ENCODE assay signal across 20 cellular contexts in the genomic region with DNA sequence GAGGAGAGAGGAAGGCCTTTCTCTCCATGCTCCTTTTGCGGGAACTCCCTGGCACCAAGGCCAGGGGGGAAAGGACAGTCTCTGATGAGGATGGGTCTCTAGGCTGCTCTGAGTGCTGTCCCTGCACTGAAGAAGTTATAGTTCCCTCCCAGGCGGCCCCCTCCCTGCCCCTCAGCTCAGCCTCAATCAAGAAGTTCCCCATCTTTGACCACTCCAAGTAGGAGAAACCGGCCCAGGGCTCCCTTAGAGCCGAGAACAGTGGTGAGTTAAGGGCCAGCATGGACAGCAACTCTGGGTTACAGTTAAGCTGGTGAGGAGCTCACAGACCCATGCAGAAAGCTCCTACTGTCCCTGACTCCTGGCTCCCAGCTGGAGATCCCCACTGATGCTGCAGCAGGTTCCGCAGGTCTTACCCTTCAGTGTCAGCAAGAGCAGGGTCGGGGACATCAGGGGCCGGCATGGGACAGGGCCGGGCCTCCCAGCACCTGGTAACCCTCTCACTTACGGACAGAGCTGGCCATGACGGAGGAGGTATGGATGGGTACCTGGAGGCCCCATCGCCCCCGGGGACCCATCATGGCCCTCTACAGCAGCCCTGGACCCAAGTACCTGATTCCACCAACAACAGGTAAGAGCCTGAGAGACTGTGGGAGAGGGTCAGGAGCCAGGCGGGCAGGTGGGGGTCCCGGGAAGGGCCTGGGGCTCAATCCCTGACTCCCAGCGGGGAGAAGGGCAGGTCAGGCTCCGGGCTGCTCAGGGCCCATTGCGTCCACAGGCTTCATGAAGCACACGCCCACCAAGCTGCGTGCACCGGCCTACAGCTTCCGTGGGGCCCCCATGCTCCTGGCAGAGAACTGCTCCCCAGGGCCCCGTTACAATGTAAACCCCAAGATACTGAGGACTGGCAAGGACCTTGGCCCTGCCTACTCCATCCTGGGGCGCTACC. TPM values are rescaled to one million over a fixed set of nuclear protein-coding genes. Genes with fewer than 3 reads are reported as not detected.
DNase-seq lines count a peak whose midpoint lies in the region; ATAC-seq and TF ChIP-seq lines count a peak whose summit lies in the region.
"Had no signal": no experiment of that assay in that cellular context is flagged by ENCODE, and none has a peak within 500 bp of the region (broad histone marks: within the 10 kb centered on the region; RNA-seq: fewer than 3 reads in every experiment).

No MANE protein-coding gene starts in this region.

- intact Hi-C loops in Caco-2 (cut with micrococcal nuclease; ENCODE audit: unreplicated experiment), result no loop called here

- peak overlapping the region; percentile 57 for H3K18ac ChIP-seq in neuronal stem cell (ENCODE audit: low read length)

- H2AFZ ChIP-seq in neuronal stem cell (ENCODE audit: low read length), result no peak overlapping the region

- DNase-seq in T-helper 2 cell treated with Interferon-gamma antibody and Interleukin-4, amounts not matched to agents 5 μg/mL and 100 μg/mL, for 36 hours (ENCODE audit: low spot score), result peak; percentile 3
- DNase-seq in T-helper 2 cell (no peak), Caco-2 (peak; percentile 1 to 32), coronary artery (ENCODE audit: low spot score) (peak; percentile 66), neuronal stem cell (ENCODE audit: low spot score) (no peak), middle frontal gyrus (ENCODE audit: extremely low spot score, low spot score) (no peak)
- DNase-seq: DMS 273 treated with DMSO at 0.1 percent for 48 hours; midbrain; NCI-H187; NCI-H446 treated with DMSO at 0.1 percent for 48 hours; stimulated activated CD4-positive, alpha-beta T cell treated with anti-CD3 and anti-CD28 coated beads, Interleukin-4, amount 100 ng/mL, for 4 hours; thyroid gland had no signal

- no peak overlapping the region for H3K14ac ChIP-seq in neuronal stem cell (ENCODE audit: low read length)

- WGBS in neuronal stem cell (ENCODE audit: extremely low coverage in 2 of 2, insufficient read length in 2 of 2, insufficient replicate concordance in 1 of 2), 2 donors, result no CpG with 5 or more reads among the region's 23 CpGs

- no peak for TF ChIP-seq CTCF in Caco-2 (IDR thresholded peaks at IDR 0.05; ENCODE audit: insufficient read depth in 1 of 2, low read depth in 1 of 2, low read length in 1 of 2, severe bottlenecking in 1 of 2, unreplicated experiment in 1 of 2)
- no peak for TF ChIP-seq CTCF in coronary artery (IDR thresholded peaks at IDR 0.05)

- no peak overlapping the region for H4K91ac ChIP-seq in neuronal stem cell (ENCODE audit: low read depth, low read length, poor library complexity)

- H3K27ac Mint-ChIP-seq in T-helper 2 cell treated with Interferon-gamma antibody and Interleukin-4, amounts not matched to agents 5 μg/mL and 100 μg/mL, for 36 hours, result no peak overlapping the region
- no peak overlapping the region for H3K27ac Mint-ChIP-seq in Caco-2 (ENCODE audit: unreplicated experiment)
- H3K27ac Mint-ChIP-seq: dendritic cell treated with granulocyte-macrophage colony-stimulating factor and Interleukin-4, amounts not matched to agents 40 ng/mL and 50 ng/mL, for 4 days had no signal

- H2BK15ac ChIP-seq in neuronal stem cell (ENCODE audit: low read length), result no peak overlapping the region

- no peak overlapping the region for H2BK120ac ChIP-seq in neuronal stem cell (ENCODE audit: low read depth, low read length)

- H2BK5ac ChIP-seq in neuronal stem cell (ENCODE audit: low read length), result peak overlapping the region; percentile 66

- POLR2A ChIA-PET in Caco-2 (lab: Charles Lee), result no interaction called here

- BruUV-seq in Caco-2 (replicated peaks; lab: Mats Ljungman, UMichigan), result no TSS peak

- H3K27ac ChIP-seq in coronary artery (no peak overlapping the region), neuronal stem cell (replicated peaks; ENCODE audit: low read length) (no peak overlapping the region)
- H3K27ac ChIP-seq: 22Rv1; BLaER1 treated with 17β-estradiol and CSF1 and Interleukin-3, amounts not matched to agents 10 nM and 100 nM; esophagus muscularis mucosa; thyroid gland had no signal

- no peaks in the 10 kb centered on the region for H3K79me1 ChIP-seq in neuronal stem cell (ENCODE audit: low read depth, low read length)

- peaks cover 2% of the 10 kb centered on the region for H3K27me3 Mint-ChIP-seq in T-helper 2 cell treated with Interferon-gamma antibody and Interleukin-4, amounts not matched to agents 5 μg/mL and 100 μg/mL, for 36 hours (ENCODE audit: low read depth)
- no peaks in the 10 kb centered on the region for H3K27me3 Mint-ChIP-seq in Caco-2 (ENCODE audit: insufficient read depth, unreplicated experiment)

- no peaks in the 10 kb centered on the region for H3K9me3 Mint-ChIP-seq in T-helper 2 cell treated with Interferon-gamma antibody and Interleukin-4, amounts not matched to agents 5 μg/mL and 100 μg/mL, for 36 hours
- no peaks in the 10 kb centered on the region for H3K9me3 Mint-ChIP-seq in Caco-2 (ENCODE audit: unreplicated experiment)
- H3K9me3 Mint-ChIP-seq: dendritic cell treated with granulocyte-macrophage colony-stimulating factor and Interleukin-4, amounts not matched to agents 40 ng/mL and 50 ng/mL, for 4 days had no signal

- H3K36me3 Mint-ChIP-seq in T-helper 2 cell treated with Interferon-gamma antibody and Interleukin-4, amounts not matched to agents 5 μg/mL and 100 μg/mL, for 36 hours (ENCODE audit: low read depth), result no peaks in the 10 kb centered on the region
- H3K36me3 Mint-ChIP-seq in Caco-2 (ENCODE audit: insufficient read depth, unreplicated experiment), result peaks cover 14% of the 10 kb centered on the region

- H3K4me1 Mint-ChIP-seq in T-helper 2 cell treated with Interferon-gamma antibody and Interleukin-4, amounts not matched to agents 5 μg/mL and 100 μg/mL, for 36 hours (ENCODE audit: low read depth), result peaks cover 12% of the 10 kb centered on the region
- no peaks in the 10 kb centered on the region for H3K4me1 Mint-ChIP-seq in Caco-2 (ENCODE audit: low read depth, unreplicated experiment)

- H3K4me3 ChIP-seq in Caco-2 (ENCODE audit: low read depth, low read length) (no peak overlapping the region), coronary artery (no peak overlapping the region), neuronal stem cell (ENCODE audit: low read length in 2 of 2) (peak overlapping the region in 1 of 2 donors; percentile 14)
- H3K4me3 ChIP-seq: BLaER1 treated with 17β-estradiol and CSF1 and Interleukin-3, amounts not matched to agents 10 nM and 100 nM; esophagus muscularis mucosa; thyroid gland had no signal

- H3K9ac ChIP-seq in neuronal stem cell (ENCODE audit: low read depth, low read length, poor library complexity), result no peak overlapping the region
- H3K9ac ChIP-seq: BLaER1 treated with 17β-estradiol and CSF1 and Interleukin-3, amounts not matched to agents 10 nM and 100 nM had no signal

- H3K4ac ChIP-seq in neuronal stem cell (ENCODE audit: low read length), result no peak overlapping the region

- H2BK12ac ChIP-seq in neuronal stem cell (ENCODE audit: low read length), result no peak overlapping the region

- H3K9me3 ChIP-seq in Caco-2, result no peaks in the 10 kb centered on the region
- H3K9me3 ChIP-seq in neuronal stem cell (replicated peaks in 1 of 2; ENCODE audit: control insufficient read depth in 2 of 2, insufficient read depth in 1 of 2, low read depth in 1 of 2, low read length in 2 of 2), result no peaks in the 10 kb centered on the region
- H3K9me3 ChIP-seq: BLaER1 treated with 17β-estradiol and CSF1 and Interleukin-3, amounts not matched to agents 10 nM and 100 nM; esophagus muscularis mucosa; thyroid gland had no signal

- H3K36me3 ChIP-seq in Caco-2 (ENCODE audit: control insufficient read depth, insufficient read depth, low read length) (no peaks in the 10 kb centered on the region; the same call in none of the 2 replicates), neuronal stem cell (replicated peaks in 1 of 2; ENCODE audit: control insufficient read depth in 2 of 2, insufficient read depth in 2 of 2, low read length in 2 of 2) (peaks cover 5 to 10% of the 10 kb centered on the region in 2 donors)
- H3K36me3 ChIP-seq: thyroid gland had no signal

- peak overlapping the region; percentile 89 for H3K23ac ChIP-seq in neuronal stem cell (ENCODE audit: low read depth, low read length, poor library complexity)

- no peak overlapping the region for H3K4me2 ChIP-seq in neuronal stem cell (ENCODE audit: insufficient read depth, low read length, poor library complexity, severe bottlenecking)
- H3K4me2 ChIP-seq: BLaER1 treated with 17β-estradiol and CSF1 and Interleukin-3, amounts not matched to agents 10 nM and 100 nM had no signal

- H2AK5ac ChIP-seq in neuronal stem cell (ENCODE audit: low read depth, low read length), result no peak overlapping the region

- no peak overlapping the region for H3K4me3 Mint-ChIP-seq in T-helper 2 cell treated with Interferon-gamma antibody and Interleukin-4, amounts not matched to agents 5 μg/mL and 100 μg/mL, for 36 hours
- no peak overlapping the region for H3K4me3 Mint-ChIP-seq in Caco-2 (ENCODE audit: unreplicated experiment)
- H3K4me3 Mint-ChIP-seq: dendritic cell treated with granulocyte-macrophage colony-stimulating factor and Interleukin-4, amounts not matched to agents 40 ng/mL and 50 ng/mL, for 4 days had no signal

- ATAC-seq in GM21381 (IDR thresholded peaks at IDR 0.05; ENCODE audit: unreplicated experiment), result no peak
- no peak for ATAC-seq in GM19395 (IDR thresholded peaks at IDR 0.05; ENCODE audit: unreplicated experiment)

- CTCF ChIA-PET in Caco-2 (lab: Charles Lee), result interaction anchor here (1.0 kb wide), 1 partner anchor 10 kb away, joined by 3 read pairs; a partner anchor contains a TSS

- H3K27me3 ChIP-seq in Caco-2 (replicated peaks; ENCODE audit: control insufficient read depth, insufficient read depth, low read length) (no peaks in the 10 kb centered on the region), neuronal stem cell (ENCODE audit: control insufficient read depth in 3 of 3, insufficient read depth in 3 of 3, low read depth in 1 of 3, low read length in 3 of 3) (no peaks in the 10 kb centered on the region)
- H3K27me3 ChIP-seq: BLaER1 treated with 17β-estradiol and CSF1 and Interleukin-3, amounts not matched to agents 10 nM and 100 nM; esophagus muscularis mucosa; thyroid gland had no signal

- H4K8ac ChIP-seq in neuronal stem cell (ENCODE audit: low read depth, low read length), result no peak overlapping the region

- no peaks in the 10 kb centered on the region for H3K4me1 ChIP-seq in Caco-2
- H3K4me1 ChIP-seq in neuronal stem cell (ENCODE audit: control insufficient read depth in 2 of 2, insufficient read depth in 1 of 2, low read depth in 1 of 2, low read length in 2 of 2), result no peaks in the 10 kb centered on the region
- H3K4me1 ChIP-seq: esophagus muscularis mucosa, thyroid gland had no signal

RNA-seq across cellular contexts. Expression of a gene that starts 4.2 kb away (rescaled TPM):
- total RNA-seq in Caco-2 (2022), result not detected in 2 replicates
- not detected for polyA plus RNA-seq in neuronal stem cell (2013, experiment 1 of 2)
- polyA plus RNA-seq in neuronal stem cell (2013, experiment 2 of 2), result not detected
- total RNA-seq: esophagus muscularis mucosa, glomerular endothelial cell, H1, thyroid gland had no signal
- polyA plus RNA-seq: H1 had no signal

RNA-seq across cellular contexts. Expression of a gene that starts 10.1 kb away (rescaled TPM):
- 56.8 and 57.4 TPM in 2 replicates for total RNA-seq in Caco-2 (2022)
- polyA plus RNA-seq in neuronal stem cell (2013, experiment 1 of 2), result 17.3 TPM
- polyA plus RNA-seq in neuronal stem cell (2013, experiment 2 of 2), result 17.0 TPM

RNA-seq across cellular contexts. Expression of a gene that starts 10.4 kb away (rescaled TPM):
- total RNA-seq in Caco-2 (2022), result 97.1 and 111 TPM in 2 replicates
- 43.3 TPM for polyA plus RNA-seq in neuronal stem cell (2013, experiment 1 of 2)
- polyA plus RNA-seq in neuronal stem cell (2013, experiment 2 of 2), result 49.2 TPM

RNA-seq across cellular contexts. Expression of a gene that starts 39.1 kb away (rescaled TPM):
- total RNA-seq in Caco-2 (2022), result 24.6 and 26.0 TPM in 2 replicates
- 17.8 TPM for polyA plus RNA-seq in neuronal stem cell (2013, experiment 1 of 2)
- polyA plus RNA-seq in neuronal stem cell (2013, experiment 2 of 2), result 18.8 TPM

RNA-seq across cellular contexts. Expression of a gene that starts 39.7 kb away (rescaled TPM):
- 162 and 172 TPM in 2 replicates for total RNA-seq in Caco-2 (2022)
- 70.9 TPM for polyA plus RNA-seq in neuronal stem cell (2013, experiment 1 of 2)
- 69.7 TPM for polyA plus RNA-seq in neuronal stem cell (2013, experiment 2 of 2)

Comparison
In these comparisons a context has a peak if more than half of its experiments do, and no peak if none do; other contexts are left out.
1. DNase-seq: peak in T-helper 2 cell treated with Interferon-gamma antibody and Interleukin-4, amounts not matched to agents 5 μg/mL and 100 μg/mL, for 36 hours (single experiment), Caco-2 (2 of 2) and coronary artery (single experiment); none in T-helper 2 cell (0 of 5), neuronal stem cell (single experiment) and middle frontal gyrus (single experiment).